ENCODE assay signal across 8 cellular contexts in genomic region chr10:70528726-70529362, GRCh38. TPM values are rescaled to one million over a fixed set of nuclear protein-coding genes. Genes with fewer than 3 reads are reported as not detected.
DNase-seq lines count a peak whose midpoint lies in the region; ATAC-seq and TF ChIP-seq lines count a peak whose summit lies in the region.

No MANE protein-coding gene starts in this region.

- H3K36me3 Mint-ChIP-seq in natural killer cell treated with Interleukin-12 subunit alpha and Interleukin-12 subunit beta and Interleukin-15 and Interleukin-18, amount 100 ng/mL, for 72 hours: no peaks in the 10 kb centered on the region

- no peaks in the 10 kb centered on the region for H3K4me1 Mint-ChIP-seq in natural killer cell treated with Interleukin-12 subunit alpha and Interleukin-12 subunit beta and Interleukin-15 and Interleukin-18, amount 100 ng/mL, for 72 hours (ENCODE audit: low read depth in 2 of 2)

- H3K4me3 Mint-ChIP-seq in natural killer cell treated with Interleukin-12 subunit alpha and Interleukin-12 subunit beta and Interleukin-15 and Interleukin-18, amount 100 ng/mL, for 72 hours: no peak overlapping the region

- peak; percentile 67 for DNase-seq in NCI-H82 (lab: John Stamatoyannopoulos, UW)
- DNase-seq in NCI-H82 treated with DMSO at 0.1 percent for 48 hours (lab: John Stamatoyannopoulos, UW; ENCODE audit: unreplicated experiment): no peak
- peak; percentile 68 for DNase-seq in NCI-H226
- peak; percentile 68 for DNase-seq in epithelial cell of esophagus (ENCODE audit: low read depth)
- DNase-seq in renal cortical epithelial cell (ENCODE audit: low read depth): peak; percentile 27
- no peak for DNase-seq in GM10266 (ENCODE audit: extremely low spot score)
- no peak for DNase-seq in natural killer cell treated with Interleukin-12 subunit alpha and Interleukin-12 subunit beta and Interleukin-15 and Interleukin-18, amount 100 ng/mL, for 72 hours (ENCODE audit: low spot score)
- no peak for DNase-seq in activated CD4-positive, CD25-positive, alpha-beta regulatory T cell (lab: John Stamatoyannopoulos, UW)

- H3K27me3 Mint-ChIP-seq in natural killer cell treated with Interleukin-12 subunit alpha and Interleukin-12 subunit beta and Interleukin-15 and Interleukin-18, amount 100 ng/mL, for 72 hours: no peaks in the 10 kb centered on the region

- no peak for ATAC-seq in natural killer cell treated with Interleukin-12 subunit alpha and Interleukin-12 subunit beta and Interleukin-15 and Interleukin-18, amount 100 ng/mL, for 72 hours

- TF ChIP-seq CTCF in epithelial cell of esophagus (IDR thresholded peaks at IDR 0.05; ENCODE audit: insufficient read depth, low read depth, low read length, missing control alignments) (no peak), GM10266 (IDR thresholded peaks at IDR 0.05; ENCODE audit: control insufficient read depth, insufficient read depth, low read depth, missing control alignments) (no peak)

- H3K9me3 Mint-ChIP-seq in natural killer cell treated with Interleukin-12 subunit alpha and Interleukin-12 subunit beta and Interleukin-15 and Interleukin-18, amount 100 ng/mL, for 72 hours: no peaks in the 10 kb centered on the region

- no peak overlapping the region for H3K27ac Mint-ChIP-seq in natural killer cell treated with Interleukin-12 subunit alpha and Interleukin-12 subunit beta and Interleukin-15 and Interleukin-18, amount 100 ng/mL, for 72 hours

- no peak overlapping the region for H3K4me3 ChIP-seq in epithelial cell of esophagus (ENCODE audit: low read length)

RNA-seq across cellular contexts. Expression of gene PALD1, which starts 50.3 kb away (rescaled TPM):
- 1.7 and 2.6 TPM in 2 replicates for total RNA-seq in renal cortical epithelial cell
- total RNA-seq in natural killer cell treated with Interleukin-12 subunit alpha and Interleukin-12 subunit beta and Interleukin-15 and Interleukin-18, amount 100 ng/mL, for 72 hours: 1 to 10 TPM in 1 of 2 donors, under 1 TPM in 1; 0.33 to 1.4 TPM

Comparison
In these comparisons a context has a peak if more than half of its experiments do, and no peak if none do; other contexts are left out.
1. DNase-seq: peak in NCI-H82 (single experiment), NCI-H226 (single experiment), epithelial cell of esophagus (single experiment) and renal cortical epithelial cell (single experiment); none in NCI-H82 treated with DMSO at 0.1 percent for 48 hours (single experiment), GM10266 (single experiment), natural killer cell treated with Interleukin-12 subunit alpha and Interleukin-12 subunit beta and Interleukin-15 and Interleukin-18, amount 100 ng/mL, for 72 hours (single experiment) and activated CD4-positive, CD25-positive, alpha-beta regulatory T cell (0 of 4).